Comparison of ENCODE assay signal across 8 cellular contexts in the genomic region with DNA sequence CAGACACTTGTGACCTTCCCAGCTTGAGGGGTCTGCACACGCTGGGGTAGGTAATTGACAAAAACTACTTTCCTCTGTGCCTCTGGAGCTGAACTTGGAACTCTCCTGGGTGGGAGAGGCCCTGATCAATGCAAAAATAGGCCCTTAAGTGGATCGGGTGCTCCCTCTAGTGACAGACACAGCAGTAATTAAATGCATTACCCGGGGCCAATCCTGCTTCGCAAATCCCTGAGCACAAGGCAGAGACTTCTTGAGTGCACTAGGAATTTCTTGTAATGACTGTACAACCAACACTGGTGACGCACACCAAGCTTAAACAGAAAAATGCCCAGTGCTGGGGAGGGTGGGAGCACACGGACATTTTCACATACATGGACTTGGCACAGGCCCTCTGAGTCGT. TPM values are rescaled to one million over a fixed set of nuclear protein-coding genes. Genes with fewer than 3 reads are reported as not detected.
DNase-seq lines count a peak whose midpoint lies in the region; ATAC-seq and TF ChIP-seq lines count a peak whose summit lies in the region.

No MANE protein-coding gene starts in this region.

- H3K27me3 ChIP-seq in left lung = peaks cover 0 to 23% of the 10 kb centered on the region in 2 donors

- H3K4me1 Mint-ChIP-seq in chondrocyte (ENCODE audit: low read depth) = no peaks in the 10 kb centered on the region

- intact Hi-C loops in left lung (cut with DNase I) = loop anchor here in 1 of 2 donors (10.0 kb wide), 1 partner anchor 123 kb away; no protein-coding TSS in a partner anchor

- H3K4me3 Mint-ChIP-seq in chondrocyte (ENCODE audit: unreplicated experiment) = no peak overlapping the region

- no peak overlapping the region for H3K27ac Mint-ChIP-seq in chondrocyte (ENCODE audit: unreplicated experiment)

- TF ChIP-seq CTCF in VCaP (conservative IDR thresholded peaks at IDR 0.05) (peak; percentile 89), chondrocyte (IDR thresholded peaks at IDR 0.05) (peak; percentile 92), left lung (IDR thresholded peaks at IDR 0.05) (peak; percentile 44 to 63)

- H3K27me3 Mint-ChIP-seq in chondrocyte (ENCODE audit: low read depth) = peaks cover 8% of the 10 kb centered on the region

- H3K4me3 ChIP-seq in left lung = no peak overlapping the region

- no peaks in the 10 kb centered on the region for H3K9me3 ChIP-seq in left lung

- DNase-seq in activated gamma-delta T cell treated with Interleukin-2 at 50 U/mL for 16 hours = peak; percentile 45
- no peak for DNase-seq in activated gamma-delta T cell (lab: John Stamatoyannopoulos, UW)
- DNase-seq in NCI-H2029 (lab: John Stamatoyannopoulos, UW) = peak; percentile 26
- DNase-seq in chondrocyte (ENCODE audit: low spot score) = no peak
- peak in 1 of 2 donors; percentile 52 for DNase-seq in left lung
- peak; percentile 59 for DNase-seq in stimulated activated CD8-positive, alpha-beta memory T cell treated with anti-CD3 and anti-CD28 coated beads, Interleukin-4, amount 100 ng/mL, for 48 hours

- peak; percentile 95 for ATAC-seq in left lung
- ATAC-seq in GM19324 (IDR thresholded peaks at IDR 0.05; ENCODE audit: low FRiP score, unreplicated experiment) = no peak

- H3K4me1 ChIP-seq in left lung = no peaks in the 10 kb centered on the region

- no peaks in the 10 kb centered on the region for H3K36me3 ChIP-seq in left lung

- H3K27ac ChIP-seq in VCaP (no peak overlapping the region), left lung (no peak overlapping the region)

- H3K36me3 Mint-ChIP-seq in chondrocyte (ENCODE audit: low read depth) = no peaks in the 10 kb centered on the region

- H3K9me3 Mint-ChIP-seq in chondrocyte (ENCODE audit: low read depth) = no peaks in the 10 kb centered on the region

RNA-seq across cellular contexts. Expression of gene UBE2S, which starts 10.6 kb away (rescaled TPM):
- total RNA-seq in chondrocyte = 60.0 to 79.7 TPM (median 78.6 TPM) in 3 replicates
- total RNA-seq in left lung = 10 to 100 TPM; 26.5 to 39.1 TPM

RNA-seq across cellular contexts. Expression of gene SHISA7, which starts 24.9 kb away (rescaled TPM):
- total RNA-seq in chondrocyte = not detected in 3 replicates
- not detected for total RNA-seq in left lung

RNA-seq across cellular contexts. Expression of gene RPL28, which starts 32.5 kb away (rescaled TPM):
- 1,343 to 1,376 TPM (median 1,346 TPM) in 3 replicates for total RNA-seq in chondrocyte
- 1,000 to 10,000 TPM; 1,601 to 1,774 TPM for total RNA-seq in left lung

RNA-seq across cellular contexts. Expression of gene TMEM238, which starts 34.1 kb away (rescaled TPM):
- 0.59 to 1.0 TPM (median 0.85 TPM) in 3 replicates for total RNA-seq in chondrocyte
- total RNA-seq in left lung = 10 to 100 TPM; 25.3 to 33.9 TPM

RNA-seq across cellular contexts. Expression of gene TMEM190, which starts 41.6 kb away (rescaled TPM):
- total RNA-seq in chondrocyte (0.52 to 1.0 TPM in 2 of 3 replicates, not detected in the other), left lung (1 to 10 TPM in 1 of 2 donors, not detected in 1; 9.3 TPM)

Comparison
In these comparisons a context has a peak if more than half of its experiments do, and no peak if none do; other contexts are left out.
1. DNase-seq: peak in activated gamma-delta T cell treated with Interleukin-2 at 50 U/mL for 16 hours (single experiment), NCI-H2029 (single experiment) and stimulated activated CD8-positive, alpha-beta memory T cell treated with anti-CD3 and anti-CD28 coated beads, Interleukin-4, amount 100 ng/mL, for 48 hours (single experiment); none in activated gamma-delta T cell (single experiment) and chondrocyte (single experiment).
2. Peak in every context shown above with its lines, with median percentiles within 50 percentile points of each other: CTCF ChIP-seq.